Comparison of ENCODE assay signal across 13 cellular contexts in genomic region chr6:149854532-149854931, GRCh38. TPM values are rescaled to one million over a fixed set of nuclear protein-coding genes. Genes with fewer than 3 reads are reported as not detected.
DNase-seq lines count a peak whose midpoint lies in the region; ATAC-seq and TF ChIP-seq lines count a peak whose summit lies in the region.
"Had no signal": no experiment of that assay in that cellular context is flagged by ENCODE, and none has a peak within 500 bp of the region (broad histone marks: within the 10 kb centered on the region; RNA-seq: fewer than 3 reads in every experiment).

No MANE protein-coding gene starts in this region.

- POLR2A ChIA-PET in activated CD4-positive, alpha-beta T cell treated with anti-CD3 and anti-CD28 coated beads for 36 hours (lab: Charles Lee), result no interaction called here

- H2BK12ac ChIP-seq in mesenchymal stem cell (ENCODE audit: low read length in 2 of 2), result peak overlapping the region; percentile 91 to 97

- H3K27ac Mint-ChIP-seq in activated naive CD8-positive, alpha-beta T cell treated with anti-CD3 and anti-CD28 coated beads, Interleukin-2, amount 50 U/mL, for 24 hours, result no peak overlapping the region
- H3K27ac Mint-ChIP-seq in activated CD4-positive, alpha-beta T cell treated with anti-CD3 and anti-CD28 coated beads for 36 hours, result no peak overlapping the region
- H3K27ac Mint-ChIP-seq: activated CD8-positive, alpha-beta T cell treated with anti-CD3 and anti-CD28 coated beads, Interleukin-2, amount 10 ng/mL, durations not matched to agents 7 days and 5 days; activated naive CD8-positive, alpha-beta T cell; naive thymus-derived CD8-positive, alpha-beta T cell had no signal

- H2BK5ac ChIP-seq in mesenchymal stem cell (ENCODE audit: low read depth, low read length, poor library complexity, severe bottlenecking), result no peak overlapping the region

- peaks cover 2% of the 10 kb centered on the region for H3K27me3 Mint-ChIP-seq in activated naive CD8-positive, alpha-beta T cell treated with anti-CD3 and anti-CD28 coated beads, Interleukin-2, amount 50 U/mL, for 24 hours
- H3K27me3 Mint-ChIP-seq in activated CD4-positive, alpha-beta T cell treated with anti-CD3 and anti-CD28 coated beads for 36 hours, result peaks cover 5% of the 10 kb centered on the region

- peak overlapping the region; percentile 90 for H3K27ac ChIP-seq in mesenchymal stem cell (ENCODE audit: low read length, poor library complexity, severe bottlenecking)

- H3K23ac ChIP-seq in mesenchymal stem cell (ENCODE audit: low read length in 2 of 2), result no peak overlapping the region

- peak overlapping the region; percentile 91 for H4K91ac ChIP-seq in mesenchymal stem cell (ENCODE audit: low read length)

- peaks cover 0 to 19% of the 10 kb centered on the region in 2 experiments for H3K36me3 ChIP-seq in mesenchymal stem cell (ENCODE audit: control insufficient read depth in 1 of 2, insufficient read depth in 2 of 2, low read depth in 1 of 2, low read length in 2 of 2)

- no peak overlapping the region for H3K4me3 ChIP-seq in astrocyte of the spinal cord (ENCODE audit: low read depth, low read length)
- H3K4me3 ChIP-seq in mesenchymal stem cell (ENCODE audit: insufficient read depth in 1 of 2, low read depth in 1 of 2, low read length in 2 of 2), result no peak overlapping the region

- H3K18ac ChIP-seq in mesenchymal stem cell (ENCODE audit: low read depth in 1 of 2, low read length in 2 of 2), result peak overlapping the region; percentile 88 to 93

- CTCF ChIA-PET in activated CD4-positive, alpha-beta T cell treated with anti-CD3 and anti-CD28 coated beads for 36 hours (lab: Charles Lee), result interaction anchor here (0.6 to 1.5 kb wide), 4 partner anchors 9 to 75 kb away, joined by 3 to 5 read pairs (median 4); partner anchors contain the start of gene LRP11

- H3K9ac ChIP-seq in mesenchymal stem cell (ENCODE audit: low read length), result no peak overlapping the region

- peak overlapping the region; percentile 95 for H4K8ac ChIP-seq in mesenchymal stem cell (ENCODE audit: low read length)

- no peak for ATAC-seq in activated naive CD8-positive, alpha-beta T cell treated with anti-CD3 and anti-CD28 coated beads, Interleukin-2, amount 50 U/mL, for 24 hours
- ATAC-seq in activated CD4-positive, alpha-beta T cell treated with anti-CD3 and anti-CD28 coated beads for 36 hours, result no peak
- ATAC-seq: activated CD8-positive, alpha-beta T cell treated with anti-CD3 and anti-CD28 coated beads, Interleukin-2, amount 10 ng/mL, durations not matched to agents 7 days and 5 days; naive thymus-derived CD8-positive, alpha-beta T cell had no signal

- H3K79me1 ChIP-seq in mesenchymal stem cell (replicated peaks; ENCODE audit: low read length, poor library complexity, severe bottlenecking), result peaks cover 5% of the 10 kb centered on the region

- TF ChIP-seq CTCF in astrocyte of the spinal cord (IDR thresholded peaks at IDR 0.05; ENCODE audit: low read depth, low read length), result no peak

- H3K4me2 ChIP-seq in mesenchymal stem cell (ENCODE audit: low read length, poor library complexity, severe bottlenecking), result no peak overlapping the region

- no peaks in the 10 kb centered on the region for H3K36me3 Mint-ChIP-seq in activated naive CD8-positive, alpha-beta T cell treated with anti-CD3 and anti-CD28 coated beads, Interleukin-2, amount 50 U/mL, for 24 hours (ENCODE audit: low read depth)
- H3K36me3 Mint-ChIP-seq in activated CD4-positive, alpha-beta T cell treated with anti-CD3 and anti-CD28 coated beads for 36 hours (ENCODE audit: low read depth), result peaks cover 4% of the 10 kb centered on the region
- H3K36me3 Mint-ChIP-seq: activated naive CD8-positive, alpha-beta T cell had no signal

- no peaks in the 10 kb centered on the region for H3K27me3 ChIP-seq in mesenchymal stem cell (ENCODE audit: control insufficient read depth in 1 of 2, insufficient read depth in 1 of 2, low read length in 2 of 2)

- intact Hi-C loops in activated CD4-positive, alpha-beta T cell treated with anti-CD3 and anti-CD28 coated beads for 36 hours (cut with DNase I, micrococcal nuclease), result no loop called here

- peak overlapping the region; percentile 36 for H2AK5ac ChIP-seq in mesenchymal stem cell (ENCODE audit: low read length, severe bottlenecking)

- peak overlapping the region; percentile 4 for H2BK15ac ChIP-seq in mesenchymal stem cell (ENCODE audit: low read depth, poor library complexity, severe bottlenecking)

- H3K4ac ChIP-seq in mesenchymal stem cell (ENCODE audit: low read depth in 1 of 2, low read length in 2 of 2), result peak overlapping the region; percentile 65 to 92

- H3K9me3 ChIP-seq in mesenchymal stem cell (ENCODE audit: control insufficient read depth, low read length), result no peaks in the 10 kb centered on the region

- peak overlapping the region in 1 of 2 experiments; percentile 68 for H3K14ac ChIP-seq in mesenchymal stem cell (ENCODE audit: low read length in 2 of 2)

- in situ Hi-C loops in astrocyte of the spinal cord (cut with HindIII; ENCODE audit: low sequenced_read_pairs), result no loop called here

- peak; percentile 46 for DNase-seq in AG20443 (ENCODE audit: low spot score)
- DNase-seq in M059J (ENCODE audit: low read depth), result peak; percentile 64
- DNase-seq in astrocyte of the spinal cord (ENCODE audit: low read depth, low spot score), result peak; percentile 23
- DNase-seq in mesenchymal stem cell, result no peak
- DNase-seq in NCI-H2196 treated with DMSO at 0.1 percent for 48 hours (lab: John Stamatoyannopoulos, UW; ENCODE audit: unreplicated experiment), result no peak
- DNase-seq in NCI-H345 treated with DMSO at 0.1 percent for 48 hours (lab: John Stamatoyannopoulos, UW; ENCODE audit: unreplicated experiment), result no peak
- DNase-seq in activated naive CD8-positive, alpha-beta T cell treated with anti-CD3 and anti-CD28 coated beads, Interleukin-2, amount 50 U/mL, for 24 hours, result no peak
- no peak for DNase-seq in activated CD4-positive, alpha-beta T cell treated with anti-CD3 and anti-CD28 coated beads for 36 hours
- DNase-seq: activated CD8-positive, alpha-beta T cell treated with anti-CD3 and anti-CD28 coated beads, Interleukin-2, amount 10 ng/mL, durations not matched to agents 7 days and 5 days; naive thymus-derived CD8-positive, alpha-beta T cell; NCI-H1930; SHP77 had no signal

- peaks cover 14% of the 10 kb centered on the region for H3K4me1 ChIP-seq in mesenchymal stem cell (ENCODE audit: control insufficient read depth, insufficient read depth, low read depth, low read length)

- peak overlapping the region; percentile 43 for H2BK120ac ChIP-seq in mesenchymal stem cell (ENCODE audit: low read depth, low read length)

- H3K4me3 Mint-ChIP-seq in activated naive CD8-positive, alpha-beta T cell treated with anti-CD3 and anti-CD28 coated beads, Interleukin-2, amount 50 U/mL, for 24 hours, result no peak overlapping the region
- H3K4me3 Mint-ChIP-seq in activated CD4-positive, alpha-beta T cell treated with anti-CD3 and anti-CD28 coated beads for 36 hours, result no peak overlapping the region
- H3K4me3 Mint-ChIP-seq: activated CD8-positive, alpha-beta T cell treated with anti-CD3 and anti-CD28 coated beads, Interleukin-2, amount 10 ng/mL, durations not matched to agents 7 days and 5 days; activated naive CD8-positive, alpha-beta T cell; naive thymus-derived CD8-positive, alpha-beta T cell had no signal

- H2AFZ ChIP-seq in mesenchymal stem cell (ENCODE audit: low read depth, low read length), result no peak overlapping the region

- H3K4me1 Mint-ChIP-seq in activated naive CD8-positive, alpha-beta T cell treated with anti-CD3 and anti-CD28 coated beads, Interleukin-2, amount 50 U/mL, for 24 hours, result peaks cover 14% of the 10 kb centered on the region
- H3K4me1 Mint-ChIP-seq in activated CD4-positive, alpha-beta T cell treated with anti-CD3 and anti-CD28 coated beads for 36 hours, result peaks cover 17% of the 10 kb centered on the region

- 63% methylated on average over 6 of the region's 6 CpGs for WGBS in mesenchymal stem cell

- no peaks in the 10 kb centered on the region for H3K9me3 Mint-ChIP-seq in activated naive CD8-positive, alpha-beta T cell treated with anti-CD3 and anti-CD28 coated beads, Interleukin-2, amount 50 U/mL, for 24 hours
- H3K9me3 Mint-ChIP-seq in activated CD4-positive, alpha-beta T cell treated with anti-CD3 and anti-CD28 coated beads for 36 hours (ENCODE audit: low read depth), result no peaks in the 10 kb centered on the region
- H3K9me3 Mint-ChIP-seq: naive thymus-derived CD8-positive, alpha-beta T cell had no signal

RNA-seq across cellular contexts. Expression of gene LRP11, which starts 9.6 kb away (rescaled TPM):
- 65.9 and 92.0 TPM in 2 replicates for total RNA-seq in M059J (2014; rRNA removed; shearing (Covaris generic))
- polyA plus RNA-seq in mesenchymal stem cell (2013, experiment 1 of 2), result 47.8 TPM
- 47.1 TPM for polyA plus RNA-seq in mesenchymal stem cell (2013, experiment 2 of 2)
- 1 to 10 TPM; 5.1 TPM for total RNA-seq in activated CD4-positive, alpha-beta T cell treated with anti-CD3 and anti-CD28 coated beads for 36 hours

RNA-seq across cellular contexts. Expression of gene RAET1E, which starts 43.4 kb away (rescaled TPM):
- 1.5 and 2.7 TPM in 2 replicates for total RNA-seq in M059J (2014; rRNA removed; shearing (Covaris generic))
- 0.21 TPM for polyA plus RNA-seq in mesenchymal stem cell (2013, experiment 1 of 2)
- 0.25 TPM for polyA plus RNA-seq in mesenchymal stem cell (2013, experiment 2 of 2)
- total RNA-seq in activated CD4-positive, alpha-beta T cell treated with anti-CD3 and anti-CD28 coated beads for 36 hours, result not detected
- total RNA-seq: activated CD8-positive, alpha-beta T cell treated with anti-CD3 and anti-CD28 coated beads, Interleukin-2, amount 10 ng/mL, durations not matched to agents 7 days and 5 days; naive thymus-derived CD8-positive, alpha-beta T cell had no signal
- polyA plus RNA-seq: naive thymus-derived CD8-positive, alpha-beta T cell had no signal

Comparison
In these comparisons a context has a peak if more than half of its experiments do, and no peak if none do; other contexts are left out.
1. DNase-seq: peak in AG20443 (single experiment), M059J (single experiment) and astrocyte of the spinal cord (single experiment); none in mesenchymal stem cell (single experiment), NCI-H2196 treated with DMSO at 0.1 percent for 48 hours (single experiment), NCI-H345 treated with DMSO at 0.1 percent for 48 hours (single experiment), activated naive CD8-positive, alpha-beta T cell treated with anti-CD3 and anti-CD28 coated beads, Interleukin-2, amount 50 U/mL, for 24 hours (single experiment) and activated CD4-positive, alpha-beta T cell treated with anti-CD3 and anti-CD28 coated beads for 36 hours (single experiment).
2. RNA of gene LRP11, which starts 9.6 kb away (total RNA-seq): 65.9 to 92.0 TPM in M059J; 5.1 TPM in activated CD4-positive, alpha-beta T cell treated with anti-CD3 and anti-CD28 coated beads for 36 hours; every median in the first group is over 10 times any median in the second.